9 cellular contexts compared by ENCODE assay signal in genomic region chr6:11653028-11653583, GRCh38.
DNase-seq lines count a peak whose midpoint lies in the region; ATAC-seq, FAIRE-seq and TF ChIP-seq lines count a peak whose summit lies in the region.
"Had no signal": no experiment of that assay in that cellular context is flagged by ENCODE, and none has a peak within 500 bp of the region (broad histone marks: within the 10 kb centered on the region; RNA-seq: fewer than 3 reads in every experiment).

No MANE protein-coding gene starts in this region.

- ATAC-seq in mucosa of descending colon (peak; percentile 34), GM19452 (IDR thresholded peaks at IDR 0.05; ENCODE audit: unreplicated experiment) (no peak), HG03442 (IDR thresholded peaks at IDR 0.05; ENCODE audit: unreplicated experiment) (no peak), HG03159 (IDR thresholded peaks at IDR 0.05; ENCODE audit: unreplicated experiment) (no peak)

- peak overlapping the region; percentile 28 for H3K4me3 Mint-ChIP-seq in astrocyte (ENCODE audit: unreplicated experiment)
- H3K4me3 Mint-ChIP-seq: naive B cell had no signal

- peak overlapping the region; percentile 51 for H3K4me2 ChIP-seq in OCI-LY3 (ENCODE audit: low read length)
- peak overlapping the region; percentile 52 for H3K4me2 ChIP-seq in astrocyte (ENCODE audit: low read length)

- H3K4me1 ChIP-seq in OCI-LY3 (ENCODE audit: low read length) (peaks cover 26% of the 10 kb centered on the region), astrocyte (ENCODE audit: insufficient read depth, low read length) (peaks cover 53% of the 10 kb centered on the region), mucosa of descending colon (ENCODE audit: low read depth) (peaks cover 3% of the 10 kb centered on the region), vagina (peaks cover 17% of the 10 kb centered on the region)

- no peak overlapping the region for H3K9ac ChIP-seq in OCI-LY3 (ENCODE audit: low read length)
- H3K9ac ChIP-seq in astrocyte (ENCODE audit: low read length), result peak overlapping the region; percentile 70

- no peak for TF ChIP-seq POLR2A in vagina (IDR thresholded peaks at IDR 0.05)

- peaks cover 2% of the 10 kb centered on the region for H3K9me3 Mint-ChIP-seq in astrocyte (ENCODE audit: unreplicated experiment)

- TF ChIP-seq CTCF in OCI-LY3 (IDR thresholded peaks at IDR 0.05; ENCODE audit: low read depth, low read length) (no peak), astrocyte (IDR thresholded peaks at IDR 0.05; ENCODE audit: insufficient read depth, low read depth, low read length) (no peak), mucosa of descending colon (IDR thresholded peaks at IDR 0.05) (no peak), vagina (IDR thresholded peaks at IDR 0.05) (no peak)

- no peaks in the 10 kb centered on the region for H3K36me3 Mint-ChIP-seq in astrocyte (ENCODE audit: low read depth, unreplicated experiment)

- H4K20me1 ChIP-seq in OCI-LY3 (ENCODE audit: insufficient read depth, low read length) (no peaks in the 10 kb centered on the region), astrocyte (ENCODE audit: insufficient read depth, low read length) (no peaks in the 10 kb centered on the region)

- H3K9me3 ChIP-seq in OCI-LY3 (ENCODE audit: insufficient read depth, low read length) (no peaks in the 10 kb centered on the region), astrocyte (ENCODE audit: insufficient read depth, low read depth, low read length) (peaks cover 3% of the 10 kb centered on the region), mucosa of descending colon (peaks cover under 1% of the 10 kb centered on the region), vagina (no peaks in the 10 kb centered on the region)

- H2AFZ ChIP-seq in OCI-LY3 (ENCODE audit: low read depth, low read length), result no peak overlapping the region
- H2AFZ ChIP-seq in astrocyte (ENCODE audit: low read depth, low read length), result no peak overlapping the region

- peaks cover 56% of the 10 kb centered on the region for H3K4me1 Mint-ChIP-seq in astrocyte (ENCODE audit: low read depth, unreplicated experiment)
- H3K4me1 Mint-ChIP-seq: naive B cell had no signal

- peak overlapping the region; percentile 37; the same call in 1 of the 2 replicates for H3K27ac ChIP-seq in OCI-LY3 (ENCODE audit: low read length)
- peak overlapping the region; percentile 76 for H3K27ac ChIP-seq in astrocyte (ENCODE audit: low read depth, low read length)
- H3K27ac ChIP-seq in vagina, result no peak overlapping the region

- H3K36me3 ChIP-seq in OCI-LY3 (replicated peaks; ENCODE audit: low read depth, low read length) (no peaks in the 10 kb centered on the region), astrocyte (ENCODE audit: insufficient read depth, low read length) (no peaks in the 10 kb centered on the region), mucosa of descending colon (ENCODE audit: low read depth) (no peaks in the 10 kb centered on the region), vagina (no peaks in the 10 kb centered on the region)

- H3K27me3 ChIP-seq in OCI-LY3 (ENCODE audit: low read depth, low read length), result peaks cover 9% of the 10 kb centered on the region; the same call in 1 of the 2 replicates
- H3K27me3 ChIP-seq in astrocyte (ENCODE audit: insufficient read depth, low read length), result no peaks in the 10 kb centered on the region
- H3K27me3 ChIP-seq in vagina, result no peaks in the 10 kb centered on the region

- intact Hi-C loops in mucosa of descending colon (cut with DNase I, micrococcal nuclease), result loop anchor here (10.0 kb wide), 1 partner anchor 952 kb away; no protein-coding TSS in a partner anchor
- intact Hi-C loops in vagina (cut with DNase I), result no loop called here

- peak; percentile 32 for FAIRE-seq in astrocyte (lab: Jason Lieb, UNC)

- DNase-seq in GM04503 (ENCODE audit: low read depth) (peak; percentile 79), astrocyte (ENCODE audit: low read depth) (peak; percentile 93), mucosa of descending colon (peak in 1 of 3 donors; percentile 9), vagina (ENCODE audit: extremely low spot score in 2 of 2) (no peak)
- DNase-seq: naive B cell had no signal

- H3K79me2 ChIP-seq in OCI-LY3 (ENCODE audit: low read length) (no peaks in the 10 kb centered on the region), astrocyte (ENCODE audit: insufficient read depth, low read length) (no peaks in the 10 kb centered on the region)

- H3K27ac Mint-ChIP-seq in astrocyte (ENCODE audit: unreplicated experiment), result peak overlapping the region; percentile 94

- H3K4me3 ChIP-seq in OCI-LY3 (ENCODE audit: low read length), result no peak overlapping the region
- no peak overlapping the region for H3K4me3 ChIP-seq in astrocyte (ENCODE audit: insufficient read depth, low read depth, low read length)
- H3K4me3 ChIP-seq in mucosa of descending colon, result no peak overlapping the region
- H3K4me3 ChIP-seq in vagina, result no peak overlapping the region

- H3K27me3 Mint-ChIP-seq in astrocyte (ENCODE audit: low read depth, unreplicated experiment), result no peaks in the 10 kb centered on the region

Comparison
In these comparisons a context has a peak if more than half of its experiments do, and no peak if none do; other contexts are left out.
1. DNase-seq: peak in GM04503 (single experiment) and astrocyte (single experiment); none in vagina (0 of 2).